ENCODE assay signal across 22 cellular contexts in the genomic region with DNA sequence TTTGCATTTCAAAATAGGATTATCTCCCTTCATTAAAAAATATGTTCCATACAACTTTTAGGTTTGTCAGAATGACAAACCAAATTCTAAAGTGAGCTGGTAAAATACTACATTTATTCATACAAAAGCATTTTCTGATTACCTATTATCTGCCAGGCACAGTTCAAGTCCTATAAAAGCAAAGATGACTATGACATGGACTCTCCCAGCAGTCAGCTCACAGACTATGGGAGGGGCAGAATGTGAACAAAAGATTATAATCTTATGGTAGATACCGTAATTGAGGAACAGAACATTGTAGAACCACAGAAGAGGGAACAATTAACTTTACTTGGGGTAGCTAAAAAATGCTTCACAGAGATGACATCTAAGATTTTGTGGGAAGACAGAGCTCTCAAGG.
"Had no signal": no experiment of that assay in that cellular context is flagged by ENCODE, and none has a peak within 500 bp of the region (broad histone marks: within the 10 kb centered on the region; RNA-seq: fewer than 3 reads in every experiment).

No MANE protein-coding gene starts in this region.

- H3K27ac ChIP-seq: epithelial cell of prostate, esophagus muscularis mucosa, gastroesophageal sphincter, left ventricle myocardium inferior, lower lobe of right lung, pancreas, tibial artery, upper lobe of right lung, vagina had no signal

- H3K4me3 Mint-ChIP-seq: immature natural killer cell; memory B cell; mesothelial cell of epicardium; nephron; stimulated activated effector memory CD8-positive, alpha-beta T cell treated with anti-CD3 and anti-CD28 coated beads, Interleukin-12 subunit alpha, Interleukin-12 subunit beta, amount 100 ng/mL, for 72 hours; stimulated activated naive CD8-positive, alpha-beta T cell treated with anti-CD3 and anti-CD28 coated beads, Interleukin-15, Interleukin-2, amounts not matched to agents 100 ng/mL and 50 ng/mL, for 24 hours had no signal

- H3K9me3 Mint-ChIP-seq: immature natural killer cell; memory B cell; mesothelial cell of epicardium; nephron; stimulated activated effector memory CD8-positive, alpha-beta T cell treated with anti-CD3 and anti-CD28 coated beads, Interleukin-12 subunit alpha, Interleukin-12 subunit beta, amount 100 ng/mL, for 72 hours; stimulated activated naive CD8-positive, alpha-beta T cell treated with anti-CD3 and anti-CD28 coated beads, Interleukin-15, Interleukin-2, amounts not matched to agents 100 ng/mL and 50 ng/mL, for 24 hours had no signal

- H3K27me3 Mint-ChIP-seq: memory B cell; progenitor cell of endocrine pancreas; stimulated activated naive CD8-positive, alpha-beta T cell treated with anti-CD3 and anti-CD28 coated beads, Interleukin-15, Interleukin-2, amounts not matched to agents 100 ng/mL and 50 ng/mL, for 24 hours had no signal

- H3K27me3 ChIP-seq: esophagus muscularis mucosa, gastroesophageal sphincter, pancreas, tibial artery, upper lobe of right lung, vagina had no signal

- H3K4me1 ChIP-seq: esophagus muscularis mucosa, gastroesophageal sphincter, lower lobe of right lung, pancreas, upper lobe of right lung, vagina had no signal

- H3K4me1 Mint-ChIP-seq: mesothelial cell of epicardium; nephron; stimulated activated effector memory CD8-positive, alpha-beta T cell treated with anti-CD3 and anti-CD28 coated beads, Interleukin-12 subunit alpha, Interleukin-12 subunit beta, amount 100 ng/mL, for 72 hours had no signal

- H3K27ac Mint-ChIP-seq: memory B cell; mesothelial cell of epicardium; nephron; progenitor cell of endocrine pancreas; stimulated activated naive CD8-positive, alpha-beta T cell treated with anti-CD3 and anti-CD28 coated beads, Interleukin-15, Interleukin-2, amounts not matched to agents 100 ng/mL and 50 ng/mL, for 24 hours had no signal

- DNase-seq: effector memory CD4-positive, alpha-beta T cell; immature natural killer cell; left ventricle myocardium inferior; lower lobe of right lung; occipital lobe; pancreas; right cardiac atrium; stimulated activated CD4-positive, alpha-beta T cell treated with anti-CD3 and anti-CD28 coated beads, Interleukin-4, amount 100 ng/mL, for 1 hour; stimulated activated CD8-positive, alpha-beta memory T cell treated with anti-CD3 and anti-CD28 coated beads, Interleukin-4, amount 100 ng/mL, for 48 hours; tibial artery; upper lobe of right lung had no signal

- ATAC-seq: gastroesophageal sphincter; lower lobe of right lung; pancreas; right cardiac atrium; stimulated activated effector memory CD8-positive, alpha-beta T cell treated with anti-CD3 and anti-CD28 coated beads, Interleukin-12 subunit alpha, Interleukin-12 subunit beta, amount 100 ng/mL, for 72 hours; upper lobe of right lung had no signal

- H3K4me2 ChIP-seq: smooth muscle cell had no signal

- H3K9me3 ChIP-seq: esophagus muscularis mucosa, gastroesophageal sphincter, left ventricle myocardium inferior, lower lobe of right lung, pancreas, tibial artery, upper lobe of right lung, vagina had no signal

- H3K36me3 ChIP-seq: pancreas had no signal

- H3K4me3 ChIP-seq: esophagus muscularis mucosa, gastroesophageal sphincter, left ventricle myocardium inferior, lower lobe of right lung, pancreas, smooth muscle cell, tibial artery, upper lobe of right lung, vagina had no signal
